10 cellular contexts compared by ENCODE assay signal in the genomic region with DNA sequence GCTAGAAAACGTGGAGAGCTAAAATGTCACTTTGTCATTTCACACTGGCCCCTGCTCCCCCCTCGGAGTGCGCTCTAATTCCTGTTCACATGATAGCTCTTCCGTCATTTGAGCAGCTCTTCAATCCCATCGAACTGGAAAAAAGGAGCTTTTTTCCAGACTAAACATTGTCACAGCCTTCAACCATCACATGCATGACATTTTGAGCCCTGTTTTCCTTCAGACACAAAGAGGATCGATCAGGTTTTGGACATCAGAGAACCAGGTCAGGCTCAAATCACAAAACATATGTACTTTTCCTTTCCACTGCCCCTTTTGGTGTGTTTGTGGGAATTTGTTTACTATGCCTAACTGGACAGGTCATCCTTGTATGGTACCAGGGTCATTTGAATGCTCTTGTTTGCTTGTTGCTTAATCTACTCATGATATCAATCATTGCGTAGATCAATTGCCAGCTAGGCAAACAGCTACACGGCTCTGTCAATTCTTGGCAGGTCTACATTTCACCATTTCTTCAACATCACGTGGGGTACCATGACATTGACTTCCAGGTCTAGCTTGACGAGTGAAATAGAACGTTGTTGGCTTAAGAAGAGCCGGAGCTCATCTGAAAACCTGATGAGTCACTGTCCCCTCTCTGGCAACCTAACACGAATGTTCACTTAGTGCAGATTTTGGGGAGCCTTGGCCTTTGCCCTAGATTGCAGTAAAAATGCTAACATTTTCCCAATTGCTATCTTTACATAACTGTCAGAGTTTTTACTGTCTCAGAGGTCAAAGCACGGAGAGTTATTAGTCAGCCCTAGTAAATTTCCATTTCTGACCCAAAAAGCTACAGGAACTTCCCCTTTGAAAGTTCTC.
A peak's percentile ranks its signal among the peaks of the same experiment; 100 is the strongest.
DNase-seq lines count a peak whose midpoint lies in the region; ATAC-seq, FAIRE-seq and TF ChIP-seq lines count a peak whose summit lies in the region.
"Had no signal": no experiment of that assay in that cellular context is flagged by ENCODE, and none has a peak within 500 bp of the region (broad histone marks: within the 10 kb centered on the region; RNA-seq: fewer than 3 reads in every experiment).

No MANE protein-coding gene starts in this region.

- no peaks in the 10 kb centered on the region for H3K79me1 ChIP-seq in H9 (ENCODE audit: insufficient read depth, low read depth, low read length, poor library complexity, severe bottlenecking)

- H3K36me3 ChIP-seq in GM23338 (ENCODE audit: insufficient read depth): no peaks in the 10 kb centered on the region
- H3K36me3 ChIP-seq in OCI-LY7 (ENCODE audit: insufficient read depth, low read length): no peaks in the 10 kb centered on the region
- H3K36me3 ChIP-seq: esophagus muscularis mucosa had no signal

- H3K9me2 ChIP-seq in GM23338 (ENCODE audit: insufficient read depth) (no peaks in the 10 kb centered on the region; the same call in 1 of the 2 replicates), OCI-LY7 (ENCODE audit: insufficient read depth, low read length) (no peaks in the 10 kb centered on the region)

- no peaks in the 10 kb centered on the region for H3K23me2 ChIP-seq in H9 (ENCODE audit: insufficient read length, low read depth, low read length, poor library complexity, severe bottlenecking)

- no TSS peak for BruUV-seq in OCI-LY7 (replicated peaks; lab: Mats Ljungman, UMichigan)

- no peak overlapping the region for H3K9ac ChIP-seq in H9 (ENCODE audit: extremely low read depth, insufficient read length, low read length)

- no peak overlapping the region for H2BK5ac ChIP-seq in H9 (ENCODE audit: insufficient read length, low read length)

- H4K5ac ChIP-seq in H9 (ENCODE audit: insufficient read length, low read depth, low read length): no peak overlapping the region

- CTCF ChIA-PET in OCI-LY7 (lab: Charles Lee; ENCODE audit: unreplicated experiment): no interaction called here

- H2BK120ac ChIP-seq in H9 (ENCODE audit: low read depth, low read length, poor library complexity, severe bottlenecking): no peak overlapping the region

- H3K27ac ChIP-seq in GM23338 (ENCODE audit: low read depth): no peak overlapping the region
- H3K27ac ChIP-seq in OCI-LY7 (ENCODE audit: low read depth, low read length, poor library complexity, severe bottlenecking): no peak overlapping the region
- no peak overlapping the region for H3K27ac ChIP-seq in H9 (ENCODE audit: insufficient read length, low read depth, low read length)
- H3K27ac ChIP-seq: esophagus muscularis mucosa had no signal

- no peak overlapping the region for H2BK20ac ChIP-seq in H9 (ENCODE audit: low read depth, low read length, poor library complexity, severe bottlenecking)

- no peak overlapping the region for H3K56ac ChIP-seq in H9 (ENCODE audit: insufficient read length, low read depth, low read length)

- H3K27me3 Mint-ChIP-seq in GM23338 (ENCODE audit: insufficient read depth, low read depth, poor library complexity) (peaks cover 2% of the 10 kb centered on the region), nephron progenitor cell (ENCODE audit: low read depth, poor library complexity) (peaks cover 3% of the 10 kb centered on the region), H9 (ENCODE audit: low read depth) (no peaks in the 10 kb centered on the region; the same call in 1 of the 2 replicates)
- H3K27me3 Mint-ChIP-seq: activated CD4-positive, alpha-beta memory T cell treated with anti-CD3 and anti-CD28 coated beads, Interleukin-2, amount 10 ng/mL, durations not matched to agents 7 days and 5 days had no signal

- intact Hi-C loops in OCI-LY7 (cut with micrococcal nuclease; ENCODE audit: unreplicated experiment): no loop called here

- FAIRE-seq in GM12891 (lab: Jason Lieb, UNC): peak; percentile 91

- peaks cover 1% of the 10 kb centered on the region; the same call in 1 of the 2 replicates for H3K4me1 ChIP-seq in GM23338 (ENCODE audit: insufficient read depth)
- H3K4me1 ChIP-seq in OCI-LY7 (ENCODE audit: insufficient read depth, low read length, poor library complexity, severe bottlenecking): peaks cover 5% of the 10 kb centered on the region
- H3K4me1 ChIP-seq in H9 (ENCODE audit: insufficient read depth, low read length): peaks cover 14% of the 10 kb centered on the region; the same call in 1 of the 2 replicates

- H3K4me1 Mint-ChIP-seq in GM23338: peaks cover 20% of the 10 kb centered on the region
- H3K4me1 Mint-ChIP-seq in nephron progenitor cell: peaks cover 23% of the 10 kb centered on the region
- H3K4me1 Mint-ChIP-seq in H9: peaks cover 7 to 25% of the 10 kb centered on the region in 2 experiments

- no peak overlapping the region for H3K4ac ChIP-seq in H9 (ENCODE audit: low read depth, low read length)

- H4K91ac ChIP-seq in H9 (ENCODE audit: insufficient read length, low read depth, low read length): no peak overlapping the region

- H3K36me3 Mint-ChIP-seq in GM23338 (ENCODE audit: low read depth) (no peaks in the 10 kb centered on the region), nephron progenitor cell (ENCODE audit: low read depth) (no peaks in the 10 kb centered on the region), H9 (ENCODE audit: insufficient read depth in 1 of 3, low read depth in 3 of 3) (no peaks in the 10 kb centered on the region)

- H3K4me3 ChIP-seq in GM23338: no peak overlapping the region
- no peak overlapping the region for H3K4me3 ChIP-seq in OCI-LY7 (ENCODE audit: low read depth, low read length, poor library complexity, severe bottlenecking)
- H3K4me3 ChIP-seq: esophagus muscularis mucosa had no signal

- H2BK12ac ChIP-seq in H9 (ENCODE audit: insufficient read length, low read depth, low read length): no peak overlapping the region

- H4K20me1 ChIP-seq in GM23338 (replicated peaks; ENCODE audit: insufficient read depth): no peaks in the 10 kb centered on the region
- H4K20me1 ChIP-seq in OCI-LY7 (ENCODE audit: insufficient read depth, low read length): no peaks in the 10 kb centered on the region
- no peaks in the 10 kb centered on the region for H4K20me1 ChIP-seq in H9 (ENCODE audit: control insufficient read depth, insufficient read depth, insufficient read length)

- H3K23ac ChIP-seq in H9 (ENCODE audit: insufficient read length, low read depth, low read length): no peak overlapping the region

- no peak for TF ChIP-seq POLR2A in GM12891 (IDR thresholded peaks at IDR 0.05; ENCODE audit: low read depth, low read length)

- no CpG with 5 or more reads among the region's 14 CpGs for WGBS in H9 (ENCODE audit: extremely low coverage, insufficient read length, low lambda C conversion rate)

- no peak overlapping the region for H4K8ac ChIP-seq in H9 (replicated peaks; ENCODE audit: insufficient read length, low read depth, low read length)

- H3K4me3 Mint-ChIP-seq in GM23338 (no peak overlapping the region), nephron progenitor cell (no peak overlapping the region), H9 (no peak overlapping the region)
- H3K4me3 Mint-ChIP-seq: activated CD4-positive, alpha-beta memory T cell treated with anti-CD3 and anti-CD28 coated beads, Interleukin-2, amount 10 ng/mL, durations not matched to agents 7 days and 5 days had no signal

- no peak overlapping the region for H2AK5ac ChIP-seq in H9 (ENCODE audit: insufficient read length, low read length)

- H2AFZ ChIP-seq in GM23338: peak overlapping the region; percentile 52; the same call in 1 of the 2 replicates
- peak overlapping the region; percentile 36; the same call in 1 of the 2 replicates for H2AFZ ChIP-seq in OCI-LY7 (ENCODE audit: low read length)
- H2AFZ ChIP-seq in H9 (ENCODE audit: low read length): no peak overlapping the region

- H3K27ac Mint-ChIP-seq in GM23338 (no peak overlapping the region), nephron progenitor cell (peak overlapping the region; percentile 28), H9 (no peak overlapping the region)
- H3K27ac Mint-ChIP-seq: activated CD4-positive, alpha-beta memory T cell treated with anti-CD3 and anti-CD28 coated beads, Interleukin-2, amount 10 ng/mL, durations not matched to agents 7 days and 5 days had no signal

- POLR2A ChIA-PET in OCI-LY7 (lab: Charles Lee): interaction anchor here (0.6 to 1.6 kb wide), 6 partner anchors 10 to 192 kb away, joined by 3 to 4 read pairs (median 4); no protein-coding TSS in a partner anchor

- TF ChIP-seq CTCF in GM23338 (conservative IDR thresholded peaks at IDR 0.05; ENCODE audit: low read depth in 2 of 2): no peak
- no peak for TF ChIP-seq CTCF in OCI-LY7 (conservative IDR thresholded peaks at IDR 0.05; ENCODE audit: low read length)
- TF ChIP-seq CTCF in nephron progenitor cell (IDR thresholded peaks at IDR 0.05): no peak
- TF ChIP-seq CTCF in H9 (conservative IDR thresholded peaks at IDR 0.05): no peak

- no peak overlapping the region for H2BK15ac ChIP-seq in H9 (ENCODE audit: low read depth, low read length)

- H3K9me3 Mint-ChIP-seq in GM23338: 0 out of 3 replicates have a peak, but pooled peaks cover 5% of the 10 kb centered on the region
- peaks cover 8% of the 10 kb centered on the region for H3K9me3 Mint-ChIP-seq in nephron progenitor cell
- no peaks in the 10 kb centered on the region for H3K9me3 Mint-ChIP-seq in H9
- H3K9me3 Mint-ChIP-seq: activated CD4-positive, alpha-beta memory T cell treated with anti-CD3 and anti-CD28 coated beads, Interleukin-2, amount 10 ng/mL, durations not matched to agents 7 days and 5 days had no signal

- H3K27me3 ChIP-seq in GM23338 (ENCODE audit: insufficient read depth): no peaks in the 10 kb centered on the region
- H3K27me3 ChIP-seq in H9 (ENCODE audit: insufficient read depth, low read length): no peaks in the 10 kb centered on the region
- H3K27me3 ChIP-seq: esophagus muscularis mucosa had no signal

- H3K4me2 ChIP-seq in GM23338 (no peak overlapping the region), OCI-LY7 (ENCODE audit: low read length) (no peak overlapping the region), H9 (ENCODE audit: insufficient read depth, insufficient read length, low read length) (no peak overlapping the region)

- H3K14ac ChIP-seq in H9 (ENCODE audit: insufficient read depth, low read length): no peak overlapping the region

- ATAC-seq in GM23338 (no peak), HG03175 (IDR thresholded peaks at IDR 0.05; ENCODE audit: unreplicated experiment) (no peak)

- no peak overlapping the region for H3T11ph ChIP-seq in H9 (ENCODE audit: low read length)

- H3K18ac ChIP-seq in H9 (ENCODE audit: insufficient read length, low read depth, low read length): no peak overlapping the region

- H3K9me3 ChIP-seq in OCI-LY7 (ENCODE audit: low read length): no peaks in the 10 kb centered on the region
- no peaks in the 10 kb centered on the region for H3K9me3 ChIP-seq in H9 (ENCODE audit: control insufficient read depth, low read depth, low read length)
- H3K9me3 ChIP-seq: esophagus muscularis mucosa had no signal

- DNase-seq in GM12891 (ENCODE audit: insufficient read length, low spot score): no peak
- no peak for DNase-seq in GM23338 (ENCODE audit: low spot score)
- no peak for DNase-seq in OCI-LY7 (ENCODE audit: low spot score)
- DNase-seq in nephron progenitor cell: no peak
- no peak for DNase-seq in H9
- no peak for DNase-seq in stimulated activated CD4-positive, alpha-beta T cell treated with anti-CD3 and anti-CD28 coated beads, Interleukin-4, amount 100 ng/mL, for 1 hour
- no peak for DNase-seq in foreskin melanocyte
- DNase-seq: activated CD4-positive, alpha-beta memory T cell treated with anti-CD3 and anti-CD28 coated beads, Interleukin-2, amount 10 ng/mL, durations not matched to agents 7 days and 5 days had no signal

- no peaks in the 10 kb centered on the region for H3F3A ChIP-seq in GM23338 (replicated peaks; ENCODE audit: low read depth)

- H3K79me2 ChIP-seq in GM23338 (replicated peaks; ENCODE audit: insufficient read depth) (no peaks in the 10 kb centered on the region), OCI-LY7 (ENCODE audit: insufficient read depth, low read depth, low read length) (no peaks in the 10 kb centered on the region), H9 (ENCODE audit: insufficient read depth, low read length) (no peaks in the 10 kb centered on the region)
